30 cellular contexts compared by ENCODE assay signal in genomic region chr3:73049319-73049718, GRCh38.
"Had no signal": no experiment of that assay in that cellular context is flagged by ENCODE, and none has a peak within 500 bp of the region (broad histone marks: within the 10 kb centered on the region; RNA-seq: fewer than 3 reads in every experiment).

No MANE protein-coding gene starts in this region.

- H3K9me3 ChIP-seq: ascending aorta had no signal

- H3K4me1 ChIP-seq: ascending aorta had no signal

- DNase-seq: activated B cell treated with CpG ODN at 0.5 μM for 24 hours; activated CD4-positive, alpha-beta memory T cell treated with anti-CD3 and anti-CD28 coated beads, Interleukin-2, amount 10 ng/mL, durations not matched to agents 7 days and 5 days; activated CD4-positive, alpha-beta T cell treated with anti-CD3 and anti-CD28 coated beads for 36 hours; activated CD4-positive, alpha-beta T cell treated with anti-CD3 and anti-CD28 coated beads for 48 hours; activated CD4-positive, alpha-beta T cell treated with anti-CD3 and anti-CD28 coated beads, Interleukin-2, amount 10 ng/mL, durations not matched to agents 7 days and 5 days; activated CD4-positive, alpha-beta T cell treated with anti-CD3 and anti-CD28 coated beads, Interleukin-2, amount 50 U/mL, for 48 hours; activated CD4-positive, CD25-positive, alpha-beta regulatory T cell treated with anti-CD3 and anti-CD28 coated beads, Interleukin-2, amount 50 U/mL, for 72 hours; activated CD8-positive, alpha-beta memory T cell treated with anti-CD3 and anti-CD28 coated beads for 24 hours; activated CD8-positive, alpha-beta memory T cell treated with anti-CD3 and anti-CD28 coated beads, Interleukin-2, amount 10 ng/mL, durations not matched to agents 7 days and 5 days; activated CD8-positive, alpha-beta memory T cell treated with anti-CD3 and anti-CD28 coated beads, Interleukin-2, amount 50 U/mL, for 48 hours; activated CD8-positive, alpha-beta T cell treated with anti-CD3 and anti-CD28 coated beads, Interleukin-2, amount 10 ng/mL, durations not matched to agents 7 days and 5 days; activated effector memory CD4-positive, alpha-beta T cell treated with Interleukin-2 at 50 U/mL for 16 hours; activated gamma-delta T cell; activated naive CD4-positive, alpha-beta T cell treated with anti-CD3 and anti-CD28 coated beads, Interleukin-2, amount 10 ng/mL, durations not matched to agents 7 days and 5 days; activated naive CD4-positive, alpha-beta T cell treated with Interleukin-2 at 50 U/mL for 16 hours; activated naive CD8-positive, alpha-beta T cell treated with anti-CD3 and anti-CD28 coated beads, Interleukin-2, amount 10 ng/mL, durations not matched to agents 7 days and 5 days; activated naive CD8-positive, alpha-beta T cell treated with anti-CD3 and anti-CD28 coated beads, Interleukin-2, amount 50 U/mL, for 24 hours; activated T-cell treated with anti-CD3 and anti-CD28 coated beads, Interleukin-2, amount 50 U/mL, for 24 hours; activated T-cell treated with anti-CD3 and anti-CD28 coated beads, Interleukin-2, amount 50 U/mL, for 48 hours; amygdala; anterior cingulate cortex; caudate nucleus; SW 1271; T-helper 1 cell; T-helper 2 cell; T-helper 9 cell had no signal

- FAIRE-seq: bronchial epithelial cell had no signal

- ATAC-seq: activated CD4-positive, alpha-beta T cell treated with anti-CD3 and anti-CD28 coated beads for 36 hours; activated CD8-positive, alpha-beta memory T cell treated with anti-CD3 and anti-CD28 coated beads, Interleukin-2, amount 10 ng/mL, durations not matched to agents 7 days and 5 days; activated CD8-positive, alpha-beta T cell treated with anti-CD3 and anti-CD28 coated beads, Interleukin-2, amount 10 ng/mL, durations not matched to agents 7 days and 5 days; activated naive CD8-positive, alpha-beta T cell treated with anti-CD3 and anti-CD28 coated beads, Interleukin-2, amount 50 U/mL, for 24 hours had no signal

- H3K27ac ChIP-seq: ascending aorta, cardiac muscle cell, VCaP had no signal

- H3K4me3 ChIP-seq: ascending aorta, cardiac muscle cell had no signal

- H3K27me3 ChIP-seq: ascending aorta, cardiac muscle cell had no signal
